In the genomic region with DNA sequence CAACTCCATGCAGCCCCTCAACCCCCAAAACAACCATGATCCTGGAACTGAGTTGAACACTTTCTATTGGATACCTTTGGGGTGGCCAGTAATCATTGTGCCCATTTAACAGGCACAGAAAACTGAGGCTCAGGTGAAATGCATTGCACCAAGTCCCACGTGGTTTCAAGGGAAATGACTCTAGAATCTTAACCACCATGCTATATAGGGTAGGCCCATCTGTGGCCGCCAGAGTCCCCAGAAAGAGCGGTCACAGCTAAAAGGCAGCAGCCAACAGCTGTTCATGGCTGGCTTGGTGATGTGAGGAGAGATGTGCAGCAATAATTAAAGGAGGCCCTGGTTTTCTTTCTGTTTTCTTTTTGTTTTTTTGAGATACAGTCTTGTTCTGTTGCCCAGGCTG, we compare ENCODE assay signal across 2 cellular contexts.
TF ChIP-seq lines count a peak whose summit lies in the region.

No MANE protein-coding gene starts in this region.

TF ChIP-seq in HepG2, 621 proteins besides CTCF, POLR2A, EP300 and RAD21:
- TF ChIP-seq ZNF629 (CRISPR knock-in tag; conservative IDR thresholded peaks at IDR 0.05), result peak; percentile 89
- peak; percentile 48; the same call in 1 of the 2 replicates for TF ChIP-seq ZMYM3 (CRISPR knock-in tag; IDR thresholded peaks at IDR 0.05)
- no peak for TF ChIP-seq ZBTB37 (CRISPR knock-in tag; IDR thresholded peaks at IDR 0.05)

TF ChIP-seq in SK-N-SH treated with all-trans-retinoic acid at 6 μM for 48 hours, 23 proteins besides CTCF, POLR2A, EP300 and RAD21:
- TF ChIP-seq BACH2 (CRISPR knock-in tag; IDR thresholded peaks at IDR 0.05; ENCODE audit: borderline replicate concordance), result no peak
- TF ChIP-seq POU6F1 (CRISPR knock-in tag; IDR thresholded peaks at IDR 0.05; ENCODE audit: borderline replicate concordance, low read depth), result no peak
- no peak for TF ChIP-seq RARB (CRISPR knock-in tag; IDR thresholded peaks at IDR 0.05)
- no peak for TF ChIP-seq SNAI2 (CRISPR knock-in tag; IDR thresholded peaks at IDR 0.05)
